In genomic region chr18:58544616-58545337, GRCh38 we compare ENCODE assay signal across 12 cellular contexts.
DNase-seq lines count a peak whose midpoint lies in the region; ATAC-seq, FAIRE-seq and TF ChIP-seq lines count a peak whose summit lies in the region.
"Had no signal": no experiment of that assay in that cellular context is flagged by ENCODE, and none has a peak within 500 bp of the region (broad histone marks: within the 10 kb centered on the region; RNA-seq: fewer than 3 reads in every experiment).

No MANE protein-coding gene starts in this region.

- no peak for TF ChIP-seq CTCF in GM10266 (IDR thresholded peaks at IDR 0.05; ENCODE audit: control insufficient read depth, insufficient read depth, low read depth, missing control alignments)

- ATAC-seq in GM18858 (IDR thresholded peaks at IDR 0.05; ENCODE audit: unreplicated experiment) = peak; percentile 37
- ATAC-seq in HG03095 (IDR thresholded peaks at IDR 0.05; ENCODE audit: unreplicated experiment) = peak; percentile 39
- ATAC-seq in HG03139 (IDR thresholded peaks at IDR 0.05; ENCODE audit: unreplicated experiment) = no peak
- no peak for ATAC-seq in HG02840 (IDR thresholded peaks at IDR 0.05; ENCODE audit: low FRiP score, unreplicated experiment)

- DNase-seq in GM10266 (ENCODE audit: extremely low spot score) (peak; percentile 30), amniotic epithelial cell (ENCODE audit: low read depth) (peak; percentile 84), urothelium cell line (ENCODE audit: low spot score) (no peak), head of caudate nucleus (no peak)
- DNase-seq: activated effector memory CD4-positive, alpha-beta T cell treated with anti-CD3 and anti-CD28 coated beads, Interleukin-2, amount 50 U/mL, for 16 hours; immature natural killer cell; NCI-H446 had no signal

- intact Hi-C loops in head of caudate nucleus (cut with DNase I) = no loop called here

- FAIRE-seq in urothelium cell line (lab: Jason Lieb, UNC) = no peak
- FAIRE-seq: endometrium had no signal

Comparison
In these comparisons a context has a peak if more than half of its experiments do, and no peak if none do; other contexts are left out.
1. DNase-seq: peak in GM10266 (single experiment) and amniotic epithelial cell (single experiment); none in urothelium cell line (single experiment) and head of caudate nucleus (0 of 42).
2. ATAC-seq: peak in GM18858 (single experiment) and HG03095 (single experiment); none in HG03139 (single experiment) and HG02840 (single experiment).